Comparison of ENCODE assay signal across 35 cellular contexts in the genomic region with DNA sequence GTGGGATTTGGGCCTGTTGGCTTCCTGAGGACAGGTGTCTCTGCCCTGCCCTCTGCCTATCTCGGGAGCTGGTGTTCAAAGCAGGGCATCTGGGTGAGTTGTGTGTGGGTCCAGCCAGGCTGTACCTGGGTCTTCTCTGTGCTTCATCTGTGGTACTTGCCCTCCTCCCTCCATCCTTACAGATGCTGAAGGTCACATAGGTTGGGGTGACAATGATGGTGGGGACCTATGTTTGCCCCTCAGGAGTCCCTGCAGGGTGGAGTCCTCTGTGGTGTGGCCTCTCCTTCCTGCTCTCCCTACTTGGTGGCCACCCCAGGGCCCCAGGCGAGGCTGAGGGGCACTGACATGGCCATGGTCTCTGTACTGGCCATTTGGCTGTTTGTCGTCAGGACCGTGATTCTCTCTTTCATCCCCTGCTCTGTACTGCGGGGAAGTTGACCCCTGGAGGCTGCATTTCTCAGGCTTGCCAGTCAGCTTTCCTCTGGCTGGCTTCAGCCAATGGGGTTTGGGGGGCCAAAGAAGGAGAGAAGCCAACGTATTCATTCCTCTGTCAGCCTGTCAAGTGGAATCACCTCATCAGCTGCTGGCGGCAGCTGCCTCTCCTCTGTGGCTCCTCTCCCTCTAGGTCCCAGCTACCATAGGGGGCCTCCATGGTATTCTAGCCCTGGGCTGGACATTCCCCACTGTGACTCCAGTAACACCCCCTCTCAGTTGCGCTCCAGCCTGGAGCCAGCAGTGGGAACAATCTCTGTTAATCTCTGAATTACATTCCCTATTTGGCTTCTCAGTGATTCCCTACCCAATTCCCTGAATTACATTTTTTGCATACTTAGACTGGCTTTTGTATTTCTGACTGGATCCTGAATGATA. TPM values are rescaled to one million over a fixed set of nuclear protein-coding genes. Genes with fewer than 3 reads are reported as not detected.
DNase-seq lines count a peak whose midpoint lies in the region; ATAC-seq and TF ChIP-seq lines count a peak whose summit lies in the region.
"Had no signal": no experiment of that assay in that cellular context is flagged by ENCODE, and none has a peak within 500 bp of the region (broad histone marks: within the 10 kb centered on the region; RNA-seq: fewer than 3 reads in every experiment).

No MANE protein-coding gene starts in this region.

- peaks cover 3% of the 10 kb centered on the region for H3F3A ChIP-seq in neural progenitor cell (ENCODE audit: low read depth)

- intact Hi-C loops in activated CD4-positive, alpha-beta memory T cell treated with anti-CD3 and anti-CD28 coated beads for 36 hours (cut with micrococcal nuclease), result no loop called here
- intact Hi-C loops in dendritic cell treated with granulocyte-macrophage colony-stimulating factor and Interleukin-4, amounts not matched to agents 40 ng/mL and 50 ng/mL, for 4 days (cut with micrococcal nuclease), result no loop called here
- intact Hi-C loops in upper lobe of right lung (cut with DNase I), result no loop called here

- H3K4me1 ChIP-seq in neural progenitor cell (peaks cover 23% of the 10 kb centered on the region), upper lobe of right lung (peaks cover 42% of the 10 kb centered on the region)
- H3K4me1 ChIP-seq: parathyroid adenoma, uterus had no signal

- peak overlapping the region; percentile 29 for H3K4me2 ChIP-seq in neural progenitor cell
- H3K4me2 ChIP-seq: GM23338 had no signal

- no peak overlapping the region for H3K4me3 Mint-ChIP-seq in activated CD4-positive, alpha-beta memory T cell treated with anti-CD3 and anti-CD28 coated beads, Interleukin-2, amount 10 ng/mL, durations not matched to agents 7 days and 5 days
- no peak overlapping the region for H3K4me3 Mint-ChIP-seq in activated CD4-positive, alpha-beta memory T cell treated with anti-CD3 and anti-CD28 coated beads for 36 hours
- no peak overlapping the region for H3K4me3 Mint-ChIP-seq in dendritic cell treated with granulocyte-macrophage colony-stimulating factor and Interleukin-4, amounts not matched to agents 40 ng/mL and 50 ng/mL, for 4 days
- H3K4me3 Mint-ChIP-seq in neural progenitor cell, result no peak overlapping the region
- H3K4me3 Mint-ChIP-seq: activated CD8-positive, alpha-beta T cell treated with anti-CD3 and anti-CD28 coated beads for 36 hours; activated naive CD8-positive, alpha-beta T cell treated with anti-CD3 and anti-CD28 coated beads, Interleukin-2, amount 10 ng/mL, durations not matched to agents 7 days and 5 days; CD4-positive, alpha-beta T cell; GM23338; natural killer cell; stimulated activated memory B cell treated with anti-CD40 and anti-IgM and Interleukin-4, amounts not matched to agents 10 μg/mL and 1 μg/mL and 100 μg/mL, for 72 hours had no signal

- H3K36me3 ChIP-seq in neural progenitor cell (no peaks in the 10 kb centered on the region), upper lobe of right lung (no peaks in the 10 kb centered on the region)
- H3K36me3 ChIP-seq: left lung, suprapubic skin, uterus had no signal

- H3K27ac Mint-ChIP-seq in activated CD4-positive, alpha-beta memory T cell treated with anti-CD3 and anti-CD28 coated beads, Interleukin-2, amount 10 ng/mL, durations not matched to agents 7 days and 5 days, result no peak overlapping the region
- H3K27ac Mint-ChIP-seq in activated CD4-positive, alpha-beta memory T cell treated with anti-CD3 and anti-CD28 coated beads for 36 hours, result no peak overlapping the region
- H3K27ac Mint-ChIP-seq in dendritic cell treated with granulocyte-macrophage colony-stimulating factor and Interleukin-4, amounts not matched to agents 40 ng/mL and 50 ng/mL, for 4 days, result peak overlapping the region; percentile 85
- H3K27ac Mint-ChIP-seq in neural progenitor cell, result peak overlapping the region; percentile 84
- H3K27ac Mint-ChIP-seq: activated CD8-positive, alpha-beta T cell treated with anti-CD3 and anti-CD28 coated beads for 36 hours; activated naive CD8-positive, alpha-beta T cell treated with anti-CD3 and anti-CD28 coated beads, Interleukin-2, amount 10 ng/mL, durations not matched to agents 7 days and 5 days; CD4-positive, alpha-beta T cell; GM23338; natural killer cell; stimulated activated memory B cell treated with anti-CD40 and anti-IgM and Interleukin-4, amounts not matched to agents 10 μg/mL and 1 μg/mL and 100 μg/mL, for 72 hours had no signal

- POLR2A ChIA-PET in activated CD4-positive, alpha-beta memory T cell treated with anti-CD3 and anti-CD28 coated beads, Interleukin-2, amount 10 ng/mL, durations not matched to agents 7 days and 5 days (lab: Charles Lee), result no interaction called here
- POLR2A ChIA-PET in activated CD4-positive, alpha-beta memory T cell treated with anti-CD3 and anti-CD28 coated beads for 36 hours (lab: Charles Lee), result no interaction called here

- H3K4me3 ChIP-seq in neural progenitor cell (no peak overlapping the region), upper lobe of right lung (no peak overlapping the region)
- H3K4me3 ChIP-seq: GM23338, left lung, suprapubic skin, uterus had no signal

- H3K9me3 ChIP-seq in neural progenitor cell (ENCODE audit: low read depth), result no peaks in the 10 kb centered on the region
- no peaks in the 10 kb centered on the region for H3K9me3 ChIP-seq in upper lobe of right lung
- H3K9me3 ChIP-seq: left lung, suprapubic skin, uterus had no signal

- TF ChIP-seq CTCF in neural progenitor cell (IDR thresholded peaks at IDR 0.05), result no peak
- TF ChIP-seq CTCF in upper lobe of right lung (IDR thresholded peaks at IDR 0.05), result no peak

- ATAC-seq in upper lobe of right lung (peak; percentile 33), GM19023 (IDR thresholded peaks at IDR 0.05; ENCODE audit: unreplicated experiment) (no peak)
- ATAC-seq: activated CD8-positive, alpha-beta T cell treated with anti-CD3 and anti-CD28 coated beads for 36 hours; left lung; natural killer cell; right cardiac atrium; stimulated activated memory B cell treated with anti-CD40 and anti-IgM and Interleukin-4, amounts not matched to agents 10 μg/mL and 1 μg/mL and 100 μg/mL, for 72 hours had no signal

- H3K9me3 Mint-ChIP-seq in activated CD4-positive, alpha-beta memory T cell treated with anti-CD3 and anti-CD28 coated beads, Interleukin-2, amount 10 ng/mL, durations not matched to agents 7 days and 5 days, result no peaks in the 10 kb centered on the region
- no peaks in the 10 kb centered on the region for H3K9me3 Mint-ChIP-seq in activated CD4-positive, alpha-beta memory T cell treated with anti-CD3 and anti-CD28 coated beads for 36 hours
- H3K9me3 Mint-ChIP-seq in dendritic cell treated with granulocyte-macrophage colony-stimulating factor and Interleukin-4, amounts not matched to agents 40 ng/mL and 50 ng/mL, for 4 days, result no peaks in the 10 kb centered on the region
- no peaks in the 10 kb centered on the region for H3K9me3 Mint-ChIP-seq in neural progenitor cell
- H3K9me3 Mint-ChIP-seq: activated CD8-positive, alpha-beta T cell treated with anti-CD3 and anti-CD28 coated beads for 36 hours; activated naive CD8-positive, alpha-beta T cell treated with anti-CD3 and anti-CD28 coated beads, Interleukin-2, amount 10 ng/mL, durations not matched to agents 7 days and 5 days; CD4-positive, alpha-beta T cell; natural killer cell; stimulated activated memory B cell treated with anti-CD40 and anti-IgM and Interleukin-4, amounts not matched to agents 10 μg/mL and 1 μg/mL and 100 μg/mL, for 72 hours had no signal

- no peaks in the 10 kb centered on the region for H4K20me1 ChIP-seq in neural progenitor cell (ENCODE audit: low read depth)

- no peaks in the 10 kb centered on the region for H3K36me3 Mint-ChIP-seq in activated CD4-positive, alpha-beta memory T cell treated with anti-CD3 and anti-CD28 coated beads, Interleukin-2, amount 10 ng/mL, durations not matched to agents 7 days and 5 days (ENCODE audit: low read depth)
- no peaks in the 10 kb centered on the region for H3K36me3 Mint-ChIP-seq in activated CD4-positive, alpha-beta memory T cell treated with anti-CD3 and anti-CD28 coated beads for 36 hours
- peaks cover 29% of the 10 kb centered on the region for H3K36me3 Mint-ChIP-seq in dendritic cell treated with granulocyte-macrophage colony-stimulating factor and Interleukin-4, amounts not matched to agents 40 ng/mL and 50 ng/mL, for 4 days (ENCODE audit: low read depth)
- no peaks in the 10 kb centered on the region for H3K36me3 Mint-ChIP-seq in neural progenitor cell
- H3K36me3 Mint-ChIP-seq: activated naive CD8-positive, alpha-beta T cell treated with anti-CD3 and anti-CD28 coated beads, Interleukin-2, amount 10 ng/mL, durations not matched to agents 7 days and 5 days; natural killer cell; stimulated activated memory B cell treated with anti-CD40 and anti-IgM and Interleukin-4, amounts not matched to agents 10 μg/mL and 1 μg/mL and 100 μg/mL, for 72 hours had no signal

- H3K27ac ChIP-seq in neural progenitor cell (no peak overlapping the region), upper lobe of right lung (peak overlapping the region; percentile 47)
- H3K27ac ChIP-seq: 22Rv1, left lung, parathyroid adenoma, suprapubic skin, uterus had no signal

- DNase-seq in activated CD4-positive, alpha-beta memory T cell treated with anti-CD3 and anti-CD28 coated beads, Interleukin-2, amount 10 ng/mL, durations not matched to agents 7 days and 5 days, result peak; percentile 3
- DNase-seq in activated CD4-positive, alpha-beta memory T cell treated with anti-CD3 and anti-CD28 coated beads for 36 hours, result no peak
- peak; percentile 29 for DNase-seq in neural progenitor cell (ENCODE audit: low spot score)
- peak; percentile 52 for DNase-seq in upper lobe of right lung
- DNase-seq in NCI-H1436 treated with DMSO at 0.1 percent for 48 hours (lab: John Stamatoyannopoulos, UW), result no peak
- no peak for DNase-seq in epidermal melanocyte (ENCODE audit: insufficient read length, low spot score)
- DNase-seq: activated CD4-positive, CD25-positive, alpha-beta regulatory T cell treated with anti-CD3 and anti-CD28 coated beads, Interleukin-2, amount 50 U/mL, for 72 hours; activated CD8-positive, alpha-beta T cell treated with anti-CD3 and anti-CD28 coated beads for 36 hours; activated gamma-delta T cell; activated naive CD8-positive, alpha-beta T cell treated with anti-CD3 and anti-CD28 coated beads, Interleukin-2, amount 10 ng/mL, durations not matched to agents 7 days and 5 days; activated T-cell treated with anti-CD3 and anti-CD28 coated beads, Interleukin-2, amount 50 U/mL, for 1 hour; caudate nucleus; CD4-positive, alpha-beta T cell; hippocampal formation; left lung; natural killer cell; NCI-H1105; NCI-H2081; NCI-H226; NCI-H748 treated with DMSO at 0.1 percent for 48 hours; stimulated activated CD4-positive, alpha-beta T cell treated with anti-CD3 and anti-CD28 coated beads, Interleukin-12 subunit alpha, Interleukin-12 subunit beta, amount 100 ng/mL, for 4 hours; uterus had no signal

- H3K9ac ChIP-seq in neural progenitor cell, result no peak overlapping the region
- H3K9ac ChIP-seq: parathyroid adenoma had no signal

- no peaks in the 10 kb centered on the region for H3K79me2 ChIP-seq in neural progenitor cell (ENCODE audit: low read depth)
- H3K79me2 ChIP-seq: parathyroid adenoma had no signal

- H2AFZ ChIP-seq in neural progenitor cell (replicated peaks), result no peak overlapping the region
- H2AFZ ChIP-seq: GM23338, parathyroid adenoma had no signal

- CTCF ChIA-PET in activated CD4-positive, alpha-beta memory T cell treated with anti-CD3 and anti-CD28 coated beads, Interleukin-2, amount 10 ng/mL, durations not matched to agents 7 days and 5 days (lab: Charles Lee), result interaction anchor here (1.4 kb wide), 1 partner anchor 124 kb away, joined by 4 read pairs; no protein-coding TSS in a partner anchor
- CTCF ChIA-PET in activated CD4-positive, alpha-beta memory T cell treated with anti-CD3 and anti-CD28 coated beads for 36 hours (lab: Charles Lee), result interaction anchor here (1.6 kb wide), 1 partner anchor 15 kb away, joined by 5 read pairs; no protein-coding TSS in a partner anchor

- H3K4me1 Mint-ChIP-seq in activated CD4-positive, alpha-beta memory T cell treated with anti-CD3 and anti-CD28 coated beads, Interleukin-2, amount 10 ng/mL, durations not matched to agents 7 days and 5 days, result no peaks in the 10 kb centered on the region
- no peaks in the 10 kb centered on the region for H3K4me1 Mint-ChIP-seq in activated CD4-positive, alpha-beta memory T cell treated with anti-CD3 and anti-CD28 coated beads for 36 hours (ENCODE audit: low read depth)
- H3K4me1 Mint-ChIP-seq in dendritic cell treated with granulocyte-macrophage colony-stimulating factor and Interleukin-4, amounts not matched to agents 40 ng/mL and 50 ng/mL, for 4 days (ENCODE audit: low read depth), result peaks cover 95% of the 10 kb centered on the region
- peaks cover 50% of the 10 kb centered on the region for H3K4me1 Mint-ChIP-seq in neural progenitor cell

- H3K27me3 ChIP-seq in neural progenitor cell, result no peaks in the 10 kb centered on the region
- no peaks in the 10 kb centered on the region for H3K27me3 ChIP-seq in upper lobe of right lung
- H3K27me3 ChIP-seq: left lung, uterus had no signal

- H3K27me3 Mint-ChIP-seq in activated CD4-positive, alpha-beta memory T cell treated with anti-CD3 and anti-CD28 coated beads, Interleukin-2, amount 10 ng/mL, durations not matched to agents 7 days and 5 days, result peaks cover 13% of the 10 kb centered on the region
- H3K27me3 Mint-ChIP-seq in activated CD4-positive, alpha-beta memory T cell treated with anti-CD3 and anti-CD28 coated beads for 36 hours, result peaks cover 5% of the 10 kb centered on the region
- H3K27me3 Mint-ChIP-seq in dendritic cell treated with granulocyte-macrophage colony-stimulating factor and Interleukin-4, amounts not matched to agents 40 ng/mL and 50 ng/mL, for 4 days, result no peaks in the 10 kb centered on the region
- peaks cover 11% of the 10 kb centered on the region for H3K27me3 Mint-ChIP-seq in neural progenitor cell (ENCODE audit: insufficient read depth, low read depth)
- H3K27me3 Mint-ChIP-seq: activated CD8-positive, alpha-beta T cell treated with anti-CD3 and anti-CD28 coated beads for 36 hours had no signal

RNA-seq across cellular contexts. Expression of a gene that starts 4.5 kb away (rescaled TPM):
- not detected for total RNA-seq in activated CD4-positive, alpha-beta memory T cell treated with anti-CD3 and anti-CD28 coated beads, Interleukin-2, amount 10 ng/mL, durations not matched to agents 7 days and 5 days
- not detected for total RNA-seq in activated CD4-positive, alpha-beta memory T cell treated with anti-CD3 and anti-CD28 coated beads for 36 hours
- total RNA-seq in neural progenitor cell (ENCODE audit: low replicate concordance) (not detected in 2 replicates), upper lobe of right lung (not detected)
- total RNA-seq: activated CD8-positive, alpha-beta T cell treated with anti-CD3 and anti-CD28 coated beads for 36 hours; activated naive CD8-positive, alpha-beta T cell treated with anti-CD3 and anti-CD28 coated beads, Interleukin-2, amount 10 ng/mL, durations not matched to agents 7 days and 5 days; astrocyte; Daoy; fibroblast of lung; GM23338; right cardiac atrium; RPMI7951; suprapubic skin; T-helper 1 cell treated with Interleukin-12 subunit alpha and Interleukin-12 subunit beta and Interleukin-4 antibody, amounts not matched to agents 30 ng/mL and 1 ng/mL, for 36 hours; uterus had no signal

RNA-seq across cellular contexts. Expression of a gene that starts 9.5 kb away (rescaled TPM):
- not detected for total RNA-seq in activated CD4-positive, alpha-beta memory T cell treated with anti-CD3 and anti-CD28 coated beads, Interleukin-2, amount 10 ng/mL, durations not matched to agents 7 days and 5 days
- not detected for total RNA-seq in activated CD4-positive, alpha-beta memory T cell treated with anti-CD3 and anti-CD28 coated beads for 36 hours
- total RNA-seq in neural progenitor cell (ENCODE audit: low replicate concordance) (not detected in 2 replicates), upper lobe of right lung (0.43 TPM)
- total RNA-seq: activated CD8-positive, alpha-beta T cell treated with anti-CD3 and anti-CD28 coated beads for 36 hours; activated naive CD8-positive, alpha-beta T cell treated with anti-CD3 and anti-CD28 coated beads, Interleukin-2, amount 10 ng/mL, durations not matched to agents 7 days and 5 days; astrocyte; Daoy; fibroblast of lung; GM23338; right cardiac atrium; RPMI7951; T-helper 1 cell treated with Interleukin-12 subunit alpha and Interleukin-12 subunit beta and Interleukin-4 antibody, amounts not matched to agents 30 ng/mL and 1 ng/mL, for 36 hours had no signal

RNA-seq across cellular contexts. Expression of a gene that starts 43.6 kb away (rescaled TPM):
- total RNA-seq in activated CD4-positive, alpha-beta memory T cell treated with anti-CD3 and anti-CD28 coated beads, Interleukin-2, amount 10 ng/mL, durations not matched to agents 7 days and 5 days, result 100 to 1,000 TPM; 248 to 263 TPM
- total RNA-seq in activated CD4-positive, alpha-beta memory T cell treated with anti-CD3 and anti-CD28 coated beads for 36 hours, result 100 to 1,000 TPM; 159 to 161 TPM
- 179 and 227 TPM in 2 replicates for total RNA-seq in neural progenitor cell (ENCODE audit: low replicate concordance)
- 179 TPM for total RNA-seq in upper lobe of right lung

Comparison
In these comparisons a context has a peak if more than half of its experiments do, and no peak if none do; other contexts are left out.
1. DNase-seq: peak in activated CD4-positive, alpha-beta memory T cell treated with anti-CD3 and anti-CD28 coated beads, Interleukin-2, amount 10 ng/mL, durations not matched to agents 7 days and 5 days (single experiment), neural progenitor cell (single experiment) and upper lobe of right lung (single experiment); none in activated CD4-positive, alpha-beta memory T cell treated with anti-CD3 and anti-CD28 coated beads for 36 hours (single experiment), NCI-H1436 treated with DMSO at 0.1 percent for 48 hours (single experiment) and epidermal melanocyte (single experiment).
2. H3K27ac Mint-ChIP-seq: peak in dendritic cell treated with granulocyte-macrophage colony-stimulating factor and Interleukin-4, amounts not matched to agents 40 ng/mL and 50 ng/mL, for 4 days (single experiment) and neural progenitor cell (single experiment); none in activated CD4-positive, alpha-beta memory T cell treated with anti-CD3 and anti-CD28 coated beads, Interleukin-2, amount 10 ng/mL, durations not matched to agents 7 days and 5 days (single experiment) and activated CD4-positive, alpha-beta memory T cell treated with anti-CD3 and anti-CD28 coated beads for 36 hours (single experiment).